In the genomic region with DNA sequence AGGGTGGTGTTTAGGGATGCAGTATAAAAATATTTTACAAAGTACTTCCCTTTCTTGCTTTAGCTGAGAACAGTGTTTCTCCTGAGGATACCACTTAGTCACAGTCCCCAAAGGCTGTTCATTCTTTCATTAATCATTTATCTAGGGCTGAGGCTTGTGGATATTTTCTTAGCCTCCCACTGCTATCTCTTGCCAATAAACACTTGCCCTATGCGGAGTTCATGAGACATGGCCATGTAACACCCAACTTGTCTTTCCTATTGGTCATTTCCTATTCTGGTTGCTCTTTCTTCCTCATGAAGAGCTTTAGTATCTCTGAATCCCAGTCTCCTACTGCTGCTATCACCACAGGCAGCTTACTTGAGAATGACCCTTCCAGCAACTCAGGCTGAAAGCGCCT, we compare ENCODE assay signal across 16 cellular contexts.
DNase-seq lines count a peak whose midpoint lies in the region; ATAC-seq and TF ChIP-seq lines count a peak whose summit lies in the region.
"Had no signal": no experiment of that assay in that cellular context is flagged by ENCODE, and none has a peak within 500 bp of the region (broad histone marks: within the 10 kb centered on the region; RNA-seq: fewer than 3 reads in every experiment).

No MANE protein-coding gene starts in this region.

- H3K4me1 ChIP-seq in right cardiac atrium (ENCODE audit: control insufficient read depth, insufficient read depth, low read length): no peaks in the 10 kb centered on the region
- H3K4me1 ChIP-seq in hepatocyte (ENCODE audit: insufficient read depth): peaks cover 3% of the 10 kb centered on the region

- DNase-seq in right cardiac atrium: no peak
- no peak for DNase-seq in cardiac septum (ENCODE audit: low spot score)
- peak; percentile 19 for DNase-seq in T1000 (lab: John Stamatoyannopoulos, UW)
- peak; percentile 26 for DNase-seq in hepatocyte (ENCODE audit: low spot score)
- DNase-seq in activated effector memory CD4-positive, alpha-beta T cell treated with anti-CD3 and anti-CD28 coated beads, Interleukin-2, amount 50 U/mL, for 16 hours: no peak
- no peak for DNase-seq in mucosa of gallbladder (ENCODE audit: low spot score)
- no peak for DNase-seq in germinal center (ENCODE audit: low spot score)
- DNase-seq: activated CD4-positive, alpha-beta T cell treated with anti-CD3 and anti-CD28 coated beads, Interleukin-2, amount 10 ng/mL, durations not matched to agents 24 days and 14 days; activated T-cell treated with anti-CD3 and anti-CD28 coated beads, Interleukin-2, amount 50 U/mL, for 48 hours; cortex of kidney; KBM-7; midbrain; NCI-H69; occipital lobe; substantia nigra had no signal

- H3K9me3 ChIP-seq in right cardiac atrium (ENCODE audit: control insufficient read depth, low read length): no peaks in the 10 kb centered on the region
- H3K9me3 ChIP-seq in hepatocyte (ENCODE audit: low read depth): no peaks in the 10 kb centered on the region

- no peak for TF ChIP-seq CTCF in hepatocyte (IDR thresholded peaks at IDR 0.05; ENCODE audit: poor library complexity)

- H3K27ac ChIP-seq in right cardiac atrium (ENCODE audit: low read length) (no peak overlapping the region), hepatocyte (peak overlapping the region; percentile 89)

- no peak overlapping the region for H2AFZ ChIP-seq in hepatocyte

- peak overlapping the region; percentile 70 for H3K4me2 ChIP-seq in hepatocyte

- no peaks in the 10 kb centered on the region for H3K79me2 ChIP-seq in hepatocyte

- WGBS in right cardiac atrium: 39% methylated on average over 2 of the region's 2 CpGs
- WGBS in hepatocyte (ENCODE audit: low lambda C conversion rate, missing lambda C conversion rate): 68% methylated on average over 2 of the region's 2 CpGs

- intact Hi-C loops in right cardiac atrium (cut with DNase I): no loop called here
- intact Hi-C loops in cardiac septum (cut with DNase I): no loop called here

- H3K36me3 ChIP-seq in hepatocyte (replicated peaks; ENCODE audit: insufficient read depth, low read depth): no peaks in the 10 kb centered on the region

- ATAC-seq in right cardiac atrium (peak; percentile 43 to 84), HG03571 (IDR thresholded peaks at IDR 0.05; ENCODE audit: unreplicated experiment) (no peak)

- H3K4me3 ChIP-seq in right cardiac atrium (ENCODE audit: low read length): no peak overlapping the region
- H3K4me3 ChIP-seq in hepatocyte: no peak overlapping the region

- H3K27me3 ChIP-seq in right cardiac atrium (ENCODE audit: control insufficient read depth, insufficient read depth) (no peaks in the 10 kb centered on the region), hepatocyte (no peaks in the 10 kb centered on the region)

- no peaks in the 10 kb centered on the region for H4K20me1 ChIP-seq in hepatocyte (ENCODE audit: insufficient read depth, poor library complexity, severe bottlenecking)

- H3K9me2 ChIP-seq in hepatocyte (replicated peaks; ENCODE audit: insufficient read depth): no peaks in the 10 kb centered on the region

Comparison
In these comparisons a context has a peak if more than half of its experiments do, and no peak if none do; other contexts are left out.
1. DNase-seq: peak in T1000 (single experiment) and hepatocyte (single experiment); none in right cardiac atrium (0 of 3), cardiac septum (single experiment), activated effector memory CD4-positive, alpha-beta T cell treated with anti-CD3 and anti-CD28 coated beads, Interleukin-2, amount 50 U/mL, for 16 hours (single experiment), mucosa of gallbladder (single experiment) and germinal center (single experiment).